In the genomic region with DNA sequence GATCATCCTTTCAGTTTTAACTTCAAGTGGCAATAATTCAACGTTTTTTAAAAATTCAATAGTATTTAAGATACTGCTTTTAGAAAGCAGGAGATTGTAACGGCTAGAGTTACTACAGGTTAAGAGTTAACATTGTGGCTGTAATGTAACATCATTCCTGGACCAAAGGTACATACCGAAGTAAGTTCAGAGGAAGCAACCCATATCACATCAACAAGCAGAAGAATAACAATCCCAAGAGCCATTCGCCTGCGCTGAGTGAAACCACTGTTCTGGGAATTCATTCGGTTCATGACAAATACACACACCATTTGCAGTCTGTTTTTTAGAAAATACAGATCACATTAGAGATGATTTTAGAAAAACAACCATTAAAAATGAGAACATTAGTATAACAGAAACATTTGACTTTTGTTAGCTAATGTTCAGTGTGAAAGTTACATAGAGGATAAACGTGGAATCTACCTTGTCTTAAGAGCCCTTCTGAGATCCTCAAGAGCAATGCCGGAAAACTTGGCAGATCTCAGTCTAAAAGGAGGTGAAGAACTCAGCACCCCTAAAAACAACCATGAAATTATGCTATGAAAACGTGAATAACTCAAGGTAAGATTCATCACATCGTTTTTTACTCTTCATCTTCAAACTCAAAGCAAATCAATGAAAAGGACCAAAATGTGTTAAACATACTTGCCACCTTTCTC, we compare ENCODE assay signal across 8 cellular contexts. TPM values are rescaled to one million over a fixed set of nuclear protein-coding genes. Genes with fewer than 3 reads are reported as not detected.
DNase-seq lines count a peak whose midpoint lies in the region; ATAC-seq, FAIRE-seq and TF ChIP-seq lines count a peak whose summit lies in the region.

No MANE protein-coding gene starts in this region.

- H3K4me3 Mint-ChIP-seq in astrocyte (ENCODE audit: unreplicated experiment) = peak overlapping the region; percentile 93

- H3K4me1 ChIP-seq in HEK293 (ENCODE audit: control insufficient read depth, insufficient read depth, low read length) (peaks cover 3% of the 10 kb centered on the region), astrocyte (ENCODE audit: insufficient read depth, low read length) (peaks cover 6% of the 10 kb centered on the region), HepG2 (ENCODE audit: insufficient read depth, low read length) (peaks cover 19% of the 10 kb centered on the region), tibial artery (peaks cover 0 to 33% (median 16%) of the 10 kb centered on the region in 4 donors)

- peaks cover 11% of the 10 kb centered on the region for H3K4me1 Mint-ChIP-seq in astrocyte (ENCODE audit: low read depth, unreplicated experiment)

- intact Hi-C loops in HepG2 (cut with micrococcal nuclease; ENCODE audit: unreplicated experiment) = loop anchor here (5.0 kb wide), 1 partner anchor 212 kb away; no protein-coding TSS in a partner anchor
- intact Hi-C loops in tibial artery (cut with DNase I; ENCODE audit: low total_unique reads) = no loop called here

- no peak for TF ChIP-seq CTCF in HEK293 (tag by site-specific recombination; IDR thresholded peaks at IDR 0.05)
- TF ChIP-seq CTCF in astrocyte (IDR thresholded peaks at IDR 0.05; ENCODE audit: insufficient read depth, low read depth, low read length) = no peak
- TF ChIP-seq CTCF in HepG2 (CRISPR knock-in tag; IDR thresholded peaks at IDR 0.05) = no peak
- no peak for TF ChIP-seq CTCF in tibial artery (IDR thresholded peaks at IDR 0.05)

- peaks cover 27% of the 10 kb centered on the region for H4K20me1 ChIP-seq in astrocyte (ENCODE audit: insufficient read depth, low read length)
- peaks cover 9% of the 10 kb centered on the region for H4K20me1 ChIP-seq in HepG2 (ENCODE audit: insufficient read depth, low read length)

- H3K36me3 ChIP-seq in HEK293 (ENCODE audit: control insufficient read depth in 2 of 2, insufficient read depth in 1 of 2, low read length in 2 of 2) (peaks cover 16 to 26% of the 10 kb centered on the region in 2 experiments), astrocyte (ENCODE audit: insufficient read depth, low read length) (peaks cover 9% of the 10 kb centered on the region), HepG2 (replicated peaks in 1 of 2; ENCODE audit: control insufficient read depth in 1 of 2, insufficient read depth in 2 of 2, low read length in 2 of 2) (peaks cover 9 to 24% of the 10 kb centered on the region in 2 experiments), tibial artery (peaks cover 8 to 19% (median 13%) of the 10 kb centered on the region in 3 donors)

- H2AFZ ChIP-seq in astrocyte (ENCODE audit: low read depth, low read length) = no peak overlapping the region
- H2AFZ ChIP-seq in HepG2 (ENCODE audit: low read length) = no peak overlapping the region

- TF ChIP-seq EP300 in HepG2 (IDR thresholded peaks at IDR 0.05; ENCODE audit: low read depth in 2 of 2, low read length in 2 of 2) (no peak), HepG2 (CRISPR knock-in tag; IDR thresholded peaks at IDR 0.05; ENCODE audit: borderline replicate concordance) (no peak)

- H3K27me3 ChIP-seq in astrocyte (ENCODE audit: insufficient read depth, low read length) = no peaks in the 10 kb centered on the region
- no peaks in the 10 kb centered on the region; a peak in 1 of 5 replicates for H3K27me3 ChIP-seq in HepG2 (ENCODE audit: control insufficient read depth in 1 of 2, insufficient read depth in 2 of 2, low read length in 2 of 2)
- no peaks in the 10 kb centered on the region for H3K27me3 ChIP-seq in tibial artery

- DNase-seq in AG08395 (ENCODE audit: low spot score) (peak; percentile 2), astrocyte (ENCODE audit: low read depth) (peak; percentile 12), HepG2 (ENCODE audit: low spot score) (peak; percentile 43), tibial artery (no peak), MV-4-11 (lab: John Stamatoyannopoulos, UW) (no peak), NCI-H345 treated with DMSO at 0.1 percent for 48 hours (lab: John Stamatoyannopoulos, UW; ENCODE audit: unreplicated experiment) (no peak)

- peak overlapping the region; percentile 98 for H3K4me3 ChIP-seq in HEK293 (ENCODE audit: low read depth, low read length)
- H3K4me3 ChIP-seq in astrocyte (ENCODE audit: insufficient read depth, low read depth, low read length) = peak overlapping the region; percentile 94
- peak overlapping the region; percentile 96 to 100 (median 97) for H3K4me3 ChIP-seq in HepG2 (replicated peaks in 1 of 3; ENCODE audit: insufficient read depth in 1 of 3, low read depth in 2 of 3, low read length in 3 of 3)
- peak overlapping the region; percentile 63 to 72 for H3K4me3 ChIP-seq in tibial artery

- H3K4me2 ChIP-seq in astrocyte (ENCODE audit: low read length) = peak overlapping the region; percentile 99
- H3K4me2 ChIP-seq in HepG2 (ENCODE audit: low read depth, low read length) = peak overlapping the region; percentile 95

- peaks cover 14% of the 10 kb centered on the region for H3K36me3 Mint-ChIP-seq in astrocyte (ENCODE audit: low read depth, unreplicated experiment)

- H3K9me3 Mint-ChIP-seq in astrocyte (ENCODE audit: unreplicated experiment) = no peaks in the 10 kb centered on the region

- H3K79me2 ChIP-seq in astrocyte (ENCODE audit: insufficient read depth, low read length) = peaks cover 61% of the 10 kb centered on the region
- peaks cover 55% of the 10 kb centered on the region for H3K79me2 ChIP-seq in HepG2 (ENCODE audit: insufficient read depth, low read length)

- 1% methylated on average over 10 of the region's 10 CpGs for WGBS in HepG2 (ENCODE audit: low lambda C conversion rate)

- BruUV-seq in HepG2 (replicated peaks; lab: Mats Ljungman, UMichigan) = TSS peak; percentile 60

- TF ChIP-seq POLR2A in HepG2 (IDR thresholded peaks at IDR 0.05; ENCODE audit: insufficient read depth in 1 of 2, low read depth in 2 of 2, low read length in 2 of 2) (0 out of 4 replicates have a peak, but pooled peaks of 1 of the 2 experiments have one; percentile 34), GM18505 (IDR thresholded peaks at IDR 0.05; ENCODE audit: borderline replicate concordance, extremely low read depth, insufficient read depth, insufficient read length) (no peak)

- no peaks in the 10 kb centered on the region for H3K9me3 ChIP-seq in HEK293 (ENCODE audit: control insufficient read depth, insufficient read depth, low read depth, low read length)
- no peaks in the 10 kb centered on the region for H3K9me3 ChIP-seq in astrocyte (ENCODE audit: insufficient read depth, low read depth, low read length)
- H3K9me3 ChIP-seq in HepG2 (ENCODE audit: low read length) = no peaks in the 10 kb centered on the region
- no peaks in the 10 kb centered on the region for H3K9me3 ChIP-seq in tibial artery

- H3K9ac ChIP-seq in astrocyte (ENCODE audit: low read length) (peak overlapping the region; percentile 97), HepG2 (ENCODE audit: insufficient read depth, low read depth, low read length) (peak overlapping the region; percentile 95)

- H3K27ac Mint-ChIP-seq in astrocyte (ENCODE audit: unreplicated experiment) = peak overlapping the region; percentile 75

- in situ Hi-C loops in HepG2 (cut with HindIII; ENCODE audit: extremely low pct_ligation_motif_present, low pct_unique_long_range_greater_than_20kb) = loop anchor here (5.0 to 25.0 kb wide), 3 partner anchors 132 to 807 kb away; no protein-coding TSS in a partner anchor

- ATAC-seq in HepG2 (peak; percentile 17; the same call in 2 of the 3 replicates), GM18505 (IDR thresholded peaks at IDR 0.05; ENCODE audit: unreplicated experiment) (no peak)

- H3K27ac ChIP-seq in HEK293 (ENCODE audit: extremely low read depth, low read depth, low read length) (no peak overlapping the region), astrocyte (ENCODE audit: low read depth, low read length) (no peak overlapping the region), HepG2 (ENCODE audit: extremely low read length, insufficient read depth, low read length) (peak overlapping the region; percentile 84), tibial artery (peak overlapping the region; percentile 90 to 94)

- POLR2A ChIA-PET in HEK293 (lab: Yijun Ruan, JAX) (interaction anchor here (1.8 to 2.1 kb wide), 2 partner anchors 8 to 135 kb away, joined by 10 to 19 read pairs; partner anchors contain the start of gene ACTR3), HepG2 (lab: Yijun Ruan, JAX) (interaction anchor here (1.4 to 2.6 kb wide), 6 partner anchors 9 to 796 kb away, joined by 3 to 32 read pairs (median 19); partner anchors contain the start of gene ACTR3)

- FAIRE-seq in astrocyte (lab: Jason Lieb, UNC) (no peak), HepG2 (lab: Jason Lieb, UNC) (no peak)

- CTCF ChIA-PET in HEK293 (lab: Yijun Ruan, JAX) (no interaction called here), HepG2 (lab: Yijun Ruan, JAX; ENCODE audit: low intra/inter-chr PET ratio, low total read pairs) (no interaction called here)

- no peaks in the 10 kb centered on the region for H3K27me3 Mint-ChIP-seq in astrocyte (ENCODE audit: low read depth, unreplicated experiment)

- TF ChIP-seq RAD21 in HepG2 (CRISPR knock-in tag; IDR thresholded peaks at IDR 0.05) = no peak

TF ChIP-seq in HEK293, 187 proteins besides CTCF, POLR2A, EP300 and RAD21 (continues in another document):
- TF ChIP-seq ZBTB20 (tag by site-specific recombination; IDR thresholded peaks at IDR 0.05) = 0 out of 2 replicates have a peak, but pooled peaks have one; percentile 6

RNA-seq across cellular contexts. Expression of gene SLC35F5, which starts 1.3 kb away (rescaled TPM):
- total RNA-seq in astrocyte = 103 and 109 TPM in 2 replicates
- 121 and 174 TPM in 2 replicates for total RNA-seq in HepG2 (2016; rRNA removed; fragmentation: Illumina TruSeq; extraction: Trizol)
- total RNA-seq in HepG2 (2016; cell fraction: cytosol; rRNA removed; fragmentation: Illumina TruSeq; extraction: Trizol; ENCODE audit: low read depth) = 40.5 and 41.4 TPM in 2 replicates
- total RNA-seq in HepG2 (2016; cell fraction: insoluble cytoplasmic fraction; rRNA removed; fragmentation: Illumina TruSeq; extraction: Trizol) = 122 and 176 TPM in 2 replicates
- total RNA-seq in HepG2 (2016; cell fraction: membrane; rRNA removed; fragmentation: Illumina TruSeq; extraction: Trizol) = 98.6 and 102 TPM in 2 replicates
- total RNA-seq in HepG2 (2016; cell fraction: nucleus; rRNA removed; fragmentation: Illumina TruSeq; extraction: Trizol) = 219 and 225 TPM in 2 replicates
- 122 and 139 TPM in 2 replicates for polyA plus RNA-seq in HepG2 (2011; rRNA removed)
- 38.4 and 82.6 TPM in 2 replicates for polyA plus RNA-seq in HepG2 (2011; cell fraction: cytosol; rRNA removed)
- polyA plus RNA-seq in HepG2 (2011; cell fraction: nucleus; rRNA removed) = 55.3 and 71.4 TPM in 2 replicates
- 80.5 and 107 TPM in 2 replicates for polyA plus RNA-seq in HepG2 (2012)
- polyA plus RNA-seq in HepG2 (2016; cell fraction: cytosol; fragmentation: Illumina TruSeq; extraction: Trizol; ENCODE audit: low read depth) = 26.2 and 34.6 TPM in 2 replicates
- polyA plus RNA-seq in HepG2 (2016; cell fraction: insoluble cytoplasmic fraction; fragmentation: Illumina TruSeq; extraction: Trizol; ENCODE audit: low read depth) = 84.8 and 91.3 TPM in 2 replicates
- polyA plus RNA-seq in HepG2 (2016; cell fraction: membrane; fragmentation: Illumina TruSeq; extraction: Trizol; ENCODE audit: low read depth) = 61.9 and 66.5 TPM in 2 replicates
- polyA plus RNA-seq in HepG2 (2016; cell fraction: nucleus; fragmentation: Illumina TruSeq; extraction: Trizol; ENCODE audit: insufficient read depth, low read depth) = 169 and 172 TPM in 2 replicates
- polyA minus RNA-seq in HepG2 (2011; rRNA and poly(A)+ RNA removed; ENCODE audit: low replicate concordance) = 38.8 and 135 TPM in 2 replicates
- 123 and 165 TPM in 2 replicates for polyA minus RNA-seq in HepG2 (2011; cell fraction: cytosol; rRNA and poly(A)+ RNA removed)
- polyA minus RNA-seq in HepG2 (2011; cell fraction: nucleus; rRNA and poly(A)+ RNA removed) = 338 and 403 TPM in 2 replicates

Comparison
In these comparisons a context has a peak if more than half of its experiments do, and no peak if none do; other contexts are left out.
1. DNase-seq: peak in AG08395 (single experiment), astrocyte (single experiment) and HepG2 (single experiment); none in tibial artery (0 of 2), MV-4-11 (single experiment) and NCI-H345 treated with DMSO at 0.1 percent for 48 hours (single experiment).
2. H3K27ac ChIP-seq: peak in HepG2 (single experiment) and tibial artery (2 of 2); none in HEK293 (single experiment) and astrocyte (single experiment).
3. Peak in every context shown above with its lines, with median percentiles within 50 percentile points of each other: H3K4me3 ChIP-seq.